In the genomic region with DNA sequence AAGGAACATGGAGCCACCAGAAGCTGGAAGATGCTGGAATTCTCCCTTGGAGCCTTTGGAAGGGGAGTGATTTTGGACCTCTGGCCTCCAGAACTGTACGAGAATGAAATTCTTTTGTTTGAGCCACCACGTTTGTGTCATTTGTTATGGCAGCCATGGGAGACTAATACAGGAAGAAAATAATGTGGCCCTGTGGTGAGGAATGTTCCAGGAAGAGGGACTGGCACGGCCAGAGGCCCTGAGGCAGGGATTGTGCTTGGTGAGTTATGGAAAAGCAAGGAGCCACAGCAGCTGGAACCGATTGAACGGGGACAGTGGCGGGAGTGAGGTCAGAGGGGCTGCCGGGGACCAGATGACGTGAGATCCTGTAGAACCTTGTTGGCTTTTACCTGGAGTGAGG, we compare ENCODE assay signal across 23 cellular contexts. TPM values are rescaled to one million over a fixed set of nuclear protein-coding genes. Genes with fewer than 3 reads are reported as not detected.
DNase-seq lines count a peak whose midpoint lies in the region; ATAC-seq, FAIRE-seq and TF ChIP-seq lines count a peak whose summit lies in the region.
"Had no signal": no experiment of that assay in that cellular context is flagged by ENCODE, and none has a peak within 500 bp of the region (broad histone marks: within the 10 kb centered on the region; RNA-seq: fewer than 3 reads in every experiment).

No MANE protein-coding gene starts in this region.

- CTCF ChIA-PET in HepG2 (lab: Yijun Ruan, JAX; ENCODE audit: low intra/inter-chr PET ratio, low total read pairs): no interaction called here

- intact Hi-C loops in HepG2 (cut with micrococcal nuclease; ENCODE audit: unreplicated experiment): no loop called here
- intact Hi-C loops in posterior vena cava (cut with DNase I): no loop called here
- intact Hi-C loops in lower leg skin (cut with DNase I; ENCODE audit: low total_unique reads): no loop called here

- H3K9ac ChIP-seq in HepG2 (ENCODE audit: insufficient read depth, low read depth, low read length): no peak overlapping the region

- peaks cover 5% of the 10 kb centered on the region; the same call in 1 of the 2 replicates for H3K9me3 ChIP-seq in HepG2 (ENCODE audit: low read length)
- H3K9me3 ChIP-seq: BE2C had no signal

- no peaks in the 10 kb centered on the region for H3K79me2 ChIP-seq in HepG2 (ENCODE audit: insufficient read depth, low read length)

- TF ChIP-seq CTCF in HepG2 (CRISPR knock-in tag; IDR thresholded peaks at IDR 0.05) (no peak), lower leg skin (IDR thresholded peaks at IDR 0.05) (no peak)

- H3K36me3 ChIP-seq in HepG2 (replicated peaks in 1 of 2; ENCODE audit: control insufficient read depth in 1 of 2, insufficient read depth in 2 of 2, low read length in 2 of 2): no peaks in the 10 kb centered on the region
- H3K36me3 ChIP-seq: BE2C had no signal

- no peak for FAIRE-seq in HepG2 (lab: Jason Lieb, UNC)
- FAIRE-seq: A204.1, GM12878 had no signal

- peak; percentile 25 for DNase-seq in M059J (ENCODE audit: low read depth)
- DNase-seq in RPMI7951 (ENCODE audit: low read depth): peak; percentile 24
- no peak for DNase-seq in HepG2 (ENCODE audit: low spot score)
- DNase-seq in posterior vena cava (ENCODE audit: low spot score): peak; percentile 46
- DNase-seq in lower leg skin (ENCODE audit: low spot score in 2 of 2): no peak
- no peak for DNase-seq in UCSD-AML1 (lab: John Stamatoyannopoulos, UW; ENCODE audit: unreplicated experiment)
- DNase-seq: ACHN; BE2C; C1 segment of cervical spinal cord; CD4-positive, CD25-positive, alpha-beta regulatory T cell; CD8-positive, alpha-beta memory T cell; COR-L47; DMS 273 treated with DMSO at 0.1 percent for 48 hours; DMS53; DND-41; EL; GOT3; H7; HFFc6 had no signal

- no peak overlapping the region for H3K4me3 ChIP-seq in HepG2 (replicated peaks in 1 of 3; ENCODE audit: insufficient read depth in 1 of 3, low read depth in 2 of 3, low read length in 3 of 3)
- H3K4me3 ChIP-seq in lower leg skin (ENCODE audit: low read depth, poor library complexity, severe bottlenecking): no peak overlapping the region
- H3K4me3 ChIP-seq: GM12878 had no signal

- POLR2A ChIA-PET in HepG2 (lab: Yijun Ruan, JAX): no interaction called here

- no peak overlapping the region for H3K4me2 ChIP-seq in HepG2 (ENCODE audit: low read depth, low read length)

- no TSS peak for BruUV-seq in HepG2 (replicated peaks; lab: Mats Ljungman, UMichigan)

- H3K4me1 ChIP-seq in HepG2 (ENCODE audit: insufficient read depth, low read length): no peaks in the 10 kb centered on the region
- H3K4me1 ChIP-seq: BE2C had no signal

- H3K27me3 ChIP-seq in HepG2 (ENCODE audit: control insufficient read depth in 1 of 2, insufficient read depth in 2 of 2, low read length in 2 of 2): no peaks in the 10 kb centered on the region
- H3K27me3 ChIP-seq: BE2C had no signal

- TF ChIP-seq EP300 in HepG2 (IDR thresholded peaks at IDR 0.05; ENCODE audit: low read depth in 2 of 2, low read length in 2 of 2): no peak
- no peak for TF ChIP-seq EP300 in HepG2 (CRISPR knock-in tag; IDR thresholded peaks at IDR 0.05; ENCODE audit: borderline replicate concordance)

- no peak for ATAC-seq in HepG2
- ATAC-seq in SK-N-SH treated with all-trans-retinoic acid at 6 μM for 48 hours: no peak
- ATAC-seq: GM12878, HCT116 had no signal

- in situ Hi-C loops in HepG2 (cut with HindIII; ENCODE audit: extremely low pct_ligation_motif_present, low pct_unique_long_range_greater_than_20kb): no loop called here

- no peaks in the 10 kb centered on the region for H4K20me1 ChIP-seq in HepG2 (ENCODE audit: insufficient read depth, low read length)

- H3K27ac ChIP-seq in HepG2 (ENCODE audit: extremely low read length, insufficient read depth, low read length): no peak overlapping the region

- TF ChIP-seq RAD21 in HepG2 (CRISPR knock-in tag; IDR thresholded peaks at IDR 0.05): no peak

- WGBS in HepG2 (ENCODE audit: low lambda C conversion rate): 13% methylated on average over 8 of the region's 8 CpGs
- 55 to 65% methylated on average over 8 of the region's 8 CpGs for WGBS in lower leg skin, 2 donors

- TF ChIP-seq POLR2A in HepG2 (IDR thresholded peaks at IDR 0.05; ENCODE audit: insufficient read depth in 1 of 2, low read depth in 2 of 2, low read length in 2 of 2) (no peak), lower leg skin (IDR thresholded peaks at IDR 0.05) (no peak)

- no peak overlapping the region for H2AFZ ChIP-seq in HepG2 (ENCODE audit: low read length)

TF ChIP-seq in SK-N-SH treated with all-trans-retinoic acid at 6 μM for 48 hours, 23 proteins besides CTCF, POLR2A, EP300 and RAD21 (continues in another document):
- TF ChIP-seq ZNF565 (CRISPR knock-in tag; conservative IDR thresholded peaks at IDR 0.05; ENCODE audit: low read depth) (no peak), ESRRG (CRISPR knock-in tag; IDR thresholded peaks at IDR 0.05) (no peak), RARB (CRISPR knock-in tag; IDR thresholded peaks at IDR 0.05) (no peak), PPARA (CRISPR knock-in tag; IDR thresholded peaks at IDR 0.05; ENCODE audit: borderline replicate concordance) (no peak)
- TF ChIP-seq, protein P1, sequence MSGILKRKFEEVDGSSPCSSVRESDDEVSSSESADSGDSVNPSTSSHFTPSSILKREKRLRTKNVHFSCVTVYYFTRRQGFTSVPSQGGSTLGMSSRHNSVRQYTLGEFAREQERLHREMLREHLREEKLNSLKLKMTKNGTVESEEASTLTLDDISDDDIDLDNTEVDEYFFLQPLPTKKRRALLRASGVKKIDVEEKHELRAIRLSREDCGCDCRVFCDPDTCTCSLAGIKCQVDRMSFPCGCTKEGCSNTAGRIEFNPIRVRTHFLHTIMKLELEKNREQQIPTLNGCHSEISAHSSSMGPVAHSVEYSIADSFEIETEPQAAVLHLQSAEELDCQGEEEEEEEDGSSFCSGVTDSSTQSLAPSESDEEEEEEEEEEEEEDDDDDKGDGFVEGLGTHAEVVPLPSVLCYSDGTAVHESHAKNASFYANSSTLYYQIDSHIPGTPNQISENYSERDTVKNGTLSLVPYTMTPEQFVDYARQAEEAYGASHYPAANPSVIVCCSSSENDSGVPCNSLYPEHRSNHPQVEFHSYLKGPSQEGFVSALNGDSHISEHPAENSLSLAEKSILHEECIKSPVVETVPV (CRISPR knock-in tag; IDR thresholded peaks at IDR 0.05): no peak

RNA-seq across cellular contexts. Expression of a gene that starts 51.4 kb away (rescaled TPM):
- 97.3 and 115 TPM in 2 replicates for total RNA-seq in M059J (2014; rRNA removed; shearing (Covaris generic))
- 82.2 and 110 TPM in 2 replicates for total RNA-seq in RPMI7951 (2014; rRNA removed; shearing (Covaris generic))
- total RNA-seq in HepG2 (2016; rRNA removed; fragmentation: Illumina TruSeq; extraction: Trizol) (87.4 and 103 TPM in 2 replicates), posterior vena cava (10 to 100 TPM; 14.5 to 15.3 TPM), lower leg skin (10 to 100 TPM; 46.6 to 66.6 (median 58.9) TPM)
- total RNA-seq in HepG2 (2016; cell fraction: cytosol; rRNA removed; fragmentation: Illumina TruSeq; extraction: Trizol; ENCODE audit: low read depth): 20.4 and 23.7 TPM in 2 replicates
- 90.5 and 106 TPM in 2 replicates for total RNA-seq in HepG2 (2016; cell fraction: insoluble cytoplasmic fraction; rRNA removed; fragmentation: Illumina TruSeq; extraction: Trizol)
- 20.9 and 22.6 TPM in 2 replicates for total RNA-seq in HepG2 (2016; cell fraction: membrane; rRNA removed; fragmentation: Illumina TruSeq; extraction: Trizol)
- total RNA-seq in HepG2 (2016; cell fraction: nucleus; rRNA removed; fragmentation: Illumina TruSeq; extraction: Trizol): 54.6 and 63.8 TPM in 2 replicates
- polyA plus RNA-seq in HepG2 (2011; rRNA removed): 62.3 and 73.1 TPM in 2 replicates
- polyA plus RNA-seq in HepG2 (2011; cell fraction: cytosol; rRNA removed): 55.6 and 61.8 TPM in 2 replicates
- 43.8 and 64.6 TPM in 2 replicates for polyA plus RNA-seq in HepG2 (2011; cell fraction: nucleus; rRNA removed)
- polyA plus RNA-seq in HepG2 (2012): 38.8 and 48.5 TPM in 2 replicates
- 8.6 and 8.9 TPM in 2 replicates for polyA plus RNA-seq in HepG2 (2016; cell fraction: cytosol; fragmentation: Illumina TruSeq; extraction: Trizol; ENCODE audit: low read depth)
- 99.6 and 104 TPM in 2 replicates for polyA plus RNA-seq in HepG2 (2016; cell fraction: insoluble cytoplasmic fraction; fragmentation: Illumina TruSeq; extraction: Trizol; ENCODE audit: low read depth)
- 10.4 and 12.5 TPM in 2 replicates for polyA plus RNA-seq in HepG2 (2016; cell fraction: membrane; fragmentation: Illumina TruSeq; extraction: Trizol; ENCODE audit: low read depth)
- 91.7 and 107 TPM in 2 replicates for polyA plus RNA-seq in HepG2 (2016; cell fraction: nucleus; fragmentation: Illumina TruSeq; extraction: Trizol; ENCODE audit: insufficient read depth, low read depth)
- 62.6 and 62.7 TPM in 2 replicates for polyA minus RNA-seq in HepG2 (2011; rRNA and poly(A)+ RNA removed; ENCODE audit: low replicate concordance)
- 32.8 and 51.6 TPM in 2 replicates for polyA minus RNA-seq in HepG2 (2011; cell fraction: cytosol; rRNA and poly(A)+ RNA removed)
- 30.4 and 37.3 TPM in 2 replicates for polyA minus RNA-seq in HepG2 (2011; cell fraction: nucleus; rRNA and poly(A)+ RNA removed)

RNA-seq across cellular contexts. Expression of a gene that starts 52.2 kb away (rescaled TPM):
- total RNA-seq in M059J (2014; rRNA removed; shearing (Covaris generic)): 2.5 and 3.1 TPM in 2 replicates
- total RNA-seq in RPMI7951 (2014; rRNA removed; shearing (Covaris generic)): 2.6 and 7.7 TPM in 2 replicates
- total RNA-seq in HepG2 (2016; rRNA removed; fragmentation: Illumina TruSeq; extraction: Trizol): 17.2 and 35.2 TPM in 2 replicates
- total RNA-seq in HepG2 (2016; cell fraction: cytosol; rRNA removed; fragmentation: Illumina TruSeq; extraction: Trizol; ENCODE audit: low read depth): 3.1 and 4.0 TPM in 2 replicates
- 15.2 and 35.5 TPM in 2 replicates for total RNA-seq in HepG2 (2016; cell fraction: insoluble cytoplasmic fraction; rRNA removed; fragmentation: Illumina TruSeq; extraction: Trizol)
- 11.7 and 12.8 TPM in 2 replicates for total RNA-seq in HepG2 (2016; cell fraction: membrane; rRNA removed; fragmentation: Illumina TruSeq; extraction: Trizol)
- 29.8 and 35.0 TPM in 2 replicates for total RNA-seq in HepG2 (2016; cell fraction: nucleus; rRNA removed; fragmentation: Illumina TruSeq; extraction: Trizol)
- polyA plus RNA-seq in HepG2 (2011; rRNA removed): 44.9 and 65.2 TPM in 2 replicates
- 48.2 and 63.4 TPM in 2 replicates for polyA plus RNA-seq in HepG2 (2011; cell fraction: cytosol; rRNA removed)
- polyA plus RNA-seq in HepG2 (2011; cell fraction: nucleus; rRNA removed): 48.7 and 49.3 TPM in 2 replicates
- polyA plus RNA-seq in HepG2 (2012): 31.4 and 52.1 TPM in 2 replicates
- 3.1 and 3.6 TPM in 2 replicates for polyA plus RNA-seq in HepG2 (2016; cell fraction: cytosol; fragmentation: Illumina TruSeq; extraction: Trizol; ENCODE audit: low read depth)
- 20.6 and 24.8 TPM in 2 replicates for polyA plus RNA-seq in HepG2 (2016; cell fraction: insoluble cytoplasmic fraction; fragmentation: Illumina TruSeq; extraction: Trizol; ENCODE audit: low read depth)
- polyA plus RNA-seq in HepG2 (2016; cell fraction: membrane; fragmentation: Illumina TruSeq; extraction: Trizol; ENCODE audit: low read depth): 9.3 and 9.6 TPM in 2 replicates
- polyA plus RNA-seq in HepG2 (2016; cell fraction: nucleus; fragmentation: Illumina TruSeq; extraction: Trizol; ENCODE audit: insufficient read depth, low read depth): 59.2 and 61.3 TPM in 2 replicates
- 32.1 and 99.8 TPM in 2 replicates for polyA minus RNA-seq in HepG2 (2011; rRNA and poly(A)+ RNA removed; ENCODE audit: low replicate concordance)
- 50.9 and 56.7 TPM in 2 replicates for polyA minus RNA-seq in HepG2 (2011; cell fraction: cytosol; rRNA and poly(A)+ RNA removed)
- 14.2 and 19.3 TPM in 2 replicates for polyA minus RNA-seq in HepG2 (2011; cell fraction: nucleus; rRNA and poly(A)+ RNA removed)
- 1 to 10 TPM; 4.4 to 5.8 TPM for total RNA-seq in posterior vena cava
- 1 to 10 TPM; 5.2 to 9.1 (median 7.7) TPM for total RNA-seq in lower leg skin

Comparison
In these comparisons a context has a peak if more than half of its experiments do, and no peak if none do; other contexts are left out.
1. DNase-seq: peak in M059J (single experiment), RPMI7951 (single experiment) and posterior vena cava (single experiment); none in HepG2 (single experiment), lower leg skin (0 of 2) and UCSD-AML1 (single experiment).